ENCODE assay signal across 1 cellular context in genomic region chr6:27553123-27553904, GRCh38.
TF ChIP-seq lines count a peak whose summit lies in the region.

No MANE protein-coding gene starts in this region.

TF ChIP-seq in K562, 482 proteins besides CTCF, POLR2A, EP300 and RAD21 (continued from another document and continues in another):
- TF ChIP-seq ATF2 (CRISPR knock-in tag; IDR thresholded peaks at IDR 0.05) (no peak), XRCC4 (IDR thresholded peaks at IDR 0.05; ENCODE audit: extremely low read depth, insufficient read depth, insufficient read length) (no peak), YBX1 (IDR thresholded peaks at IDR 0.05) (no peak), PKNOX1 (IDR thresholded peaks at IDR 0.05) (peak; percentile 83), SNAPC5 (CRISPR knock-in tag; IDR thresholded peaks at IDR 0.05) (no peak), IRF1 (CRISPR knock-in tag; IDR thresholded peaks at IDR 0.05; ENCODE audit: borderline replicate concordance) (no peak), ZNF445 (CRISPR knock-in tag; IDR thresholded peaks at IDR 0.05; ENCODE audit: low read depth) (peak; percentile 42; the same call in 1 of the 2 replicates), ZNF23 (CRISPR knock-in tag; IDR thresholded peaks at IDR 0.05) (no peak), HMBOX1 (IDR thresholded peaks at IDR 0.05) (peak; percentile 99), MAFF (IDR thresholded peaks at IDR 0.05; ENCODE audit: low read length) (peak; percentile 14; the same call in 1 of the 2 replicates), CBX2 (IDR thresholded peaks at IDR 0.05; ENCODE audit: insufficient read depth, low read length, poor library complexity, severe bottlenecking) (no peak), USF2 (CRISPR knock-in tag; IDR thresholded peaks at IDR 0.05) (no peak), ZSCAN29 (IDR thresholded peaks at IDR 0.05) (peak; percentile 89), BRD9 (IDR thresholded peaks at IDR 0.05; ENCODE audit: low read depth, partially characterized antibody) (peak; percentile 93), JUND (IDR thresholded peaks at IDR 0.05; ENCODE audit: borderline replicate concordance, low read depth, low read length) (peak; percentile 98), JUND (tag; IDR thresholded peaks at IDR 0.05; ENCODE audit: borderline replicate concordance, low read depth, low read length) (peak; percentile 96), ZNF408 (CRISPR knock-in tag; IDR thresholded peaks at IDR 0.05; ENCODE audit: low read depth) (no peak), SREBF1 (IDR thresholded peaks at IDR 0.05; ENCODE audit: borderline replicate concordance, low read depth, low read length) (peak; percentile 70; the same call in 1 of the 2 replicates), ZBTB11 (CRISPR knock-in tag; IDR thresholded peaks at IDR 0.05) (0 out of 6 replicates have a peak, but pooled peaks of 1 of the 3 experiments have one; percentile 13), PHF21A (IDR thresholded peaks at IDR 0.05; ENCODE audit: borderline replicate concordance, low read depth) (0 out of 2 replicates have a peak, but pooled peaks have one; percentile 19), ZNF444 (CRISPR knock-in tag; IDR thresholded peaks at IDR 0.05) (0 out of 2 replicates have a peak, but pooled peaks have one; percentile 26), TGIF2 (CRISPR knock-in tag; IDR thresholded peaks at IDR 0.05) (peak; percentile 46; the same call in 1 of the 2 replicates), ZNF274 (IDR thresholded peaks at IDR 0.05; ENCODE audit: borderline replicate concordance, low read depth, low read length) (no peak), MXI1 (IDR thresholded peaks at IDR 0.05; ENCODE audit: low read depth, low read length) (no peak; the same call in none of the 2 replicates), HDAC2 (IDR thresholded peaks at IDR 0.05) (peak; percentile 62; the same call in 1 of the 2 replicates), ATF1 (CRISPR knock-in tag; IDR thresholded peaks at IDR 0.05) (no peak; the same call in 1 of the 2 replicates), ATF1 (tag; IDR thresholded peaks at IDR 0.05) (peak; percentile 95), RFX5 (IDR thresholded peaks at IDR 0.05; ENCODE audit: low read depth, low read length) (0 out of 2 replicates have a peak, but pooled peaks have one; percentile 77), NFXL1 (CRISPR knock-in tag; IDR thresholded peaks at IDR 0.05) (peak; percentile 15; the same call in 1 of the 2 replicates), CHD7 (IDR thresholded peaks at IDR 0.05; ENCODE audit: low read depth, low read length) (no peak), RUNX1 (IDR thresholded peaks at IDR 0.05; ENCODE audit: low read depth) (no peak), SRSF3 (IDR thresholded peaks at IDR 0.05; ENCODE audit: insufficient read depth, low read length) (no peak), SMAD4 (CRISPR knock-in tag; conservative IDR thresholded peaks at IDR 0.05) (peak; percentile 100), KLF6 (CRISPR knock-in tag; IDR thresholded peaks at IDR 0.05; ENCODE audit: borderline replicate concordance) (no peak), RFX1 (IDR thresholded peaks at IDR 0.05) (peak; percentile 53)
